13 cellular contexts compared by ENCODE assay signal in genomic region chr13:33612641-33613638, GRCh38.
DNase-seq lines count a peak whose midpoint lies in the region; ATAC-seq and FAIRE-seq lines count a peak whose summit lies in the region.
"Had no signal": no experiment of that assay in that cellular context is flagged by ENCODE, and none has a peak within 500 bp of the region (broad histone marks: within the 10 kb centered on the region; RNA-seq: fewer than 3 reads in every experiment).

No MANE protein-coding gene starts in this region.

- DNase-seq in stimulated activated naive CD4-positive, alpha-beta T cell treated with Interleukin-2 at 50 U/mL for 16 hours (lab: John Stamatoyannopoulos, UW), result peak; percentile 19
- DNase-seq in stimulated activated naive CD4-positive, alpha-beta T cell (lab: John Stamatoyannopoulos, UW), result no peak
- no peak for DNase-seq in activated CD8-positive, alpha-beta T cell treated with anti-CD3 and anti-CD28 coated beads, Interleukin-2, amount 10 ng/mL, durations not matched to agents 7 days and 5 days
- DNase-seq in DMS153 (lab: John Stamatoyannopoulos, UW) (no peak), HuH-7.5 (ENCODE audit: low spot score) (no peak), RCC 7860 (ENCODE audit: low spot score) (no peak)
- DNase-seq in naive thymus-derived CD8-positive, alpha-beta T cell, result no peak
- DNase-seq: DMS 273 treated with DMSO at 0.1 percent for 48 hours, MG63 had no signal

- ATAC-seq in HG02852 (IDR thresholded peaks at IDR 0.05; ENCODE audit: unreplicated experiment), result peak; percentile 70
- ATAC-seq in activated CD8-positive, alpha-beta T cell treated with anti-CD3 and anti-CD28 coated beads, Interleukin-2, amount 10 ng/mL, durations not matched to agents 7 days and 5 days, result peak; percentile 50
- ATAC-seq in naive thymus-derived CD8-positive, alpha-beta T cell, result no peak

- no peaks in the 10 kb centered on the region for H3K9me3 Mint-ChIP-seq in activated CD8-positive, alpha-beta T cell treated with anti-CD3 and anti-CD28 coated beads, Interleukin-2, amount 10 ng/mL, durations not matched to agents 7 days and 5 days (ENCODE audit: insufficient read depth)
- H3K9me3 Mint-ChIP-seq in naive thymus-derived CD8-positive, alpha-beta T cell, result peaks cover 0 to 3% (median 0%) of the 10 kb centered on the region in 9 donors

- POLR2A ChIA-PET in activated CD8-positive, alpha-beta T cell treated with anti-CD3 and anti-CD28 coated beads, Interleukin-2, amount 10 ng/mL, durations not matched to agents 7 days and 5 days (lab: Charles Lee), result interaction anchor here (0.6 to 1.6 kb wide), 3 partner anchors 24 to 1674 kb away, joined by 3 to 7 read pairs (median 3); no protein-coding TSS in a partner anchor
- POLR2A ChIA-PET in naive thymus-derived CD8-positive, alpha-beta T cell (lab: Charles Lee), result interaction anchor here (1.0 kb wide), 1 partner anchor 69 kb away, joined by 3 read pairs; no protein-coding TSS in a partner anchor

- CTCF ChIA-PET in activated CD8-positive, alpha-beta T cell treated with anti-CD3 and anti-CD28 coated beads, Interleukin-2, amount 10 ng/mL, durations not matched to agents 7 days and 5 days (lab: Charles Lee), result interaction anchor here (0.8 to 1.8 kb wide), 3 partner anchors 16 to 70 kb away, joined by 3 to 5 read pairs (median 3); no protein-coding TSS in a partner anchor

- H3K36me3 Mint-ChIP-seq in activated CD8-positive, alpha-beta T cell treated with anti-CD3 and anti-CD28 coated beads, Interleukin-2, amount 10 ng/mL, durations not matched to agents 7 days and 5 days (ENCODE audit: low read depth), result no peaks in the 10 kb centered on the region
- no peaks in the 10 kb centered on the region for H3K36me3 Mint-ChIP-seq in naive thymus-derived CD8-positive, alpha-beta T cell

- peaks cover 2% of the 10 kb centered on the region for H3K27me3 Mint-ChIP-seq in activated CD8-positive, alpha-beta T cell treated with anti-CD3 and anti-CD28 coated beads, Interleukin-2, amount 10 ng/mL, durations not matched to agents 7 days and 5 days (ENCODE audit: low read depth)
- peaks cover 9 to 40% (median 14%) of the 10 kb centered on the region in 5 donors for H3K27me3 Mint-ChIP-seq in naive thymus-derived CD8-positive, alpha-beta T cell

- peak overlapping the region; percentile 7 for H3K27ac Mint-ChIP-seq in activated CD8-positive, alpha-beta T cell treated with anti-CD3 and anti-CD28 coated beads, Interleukin-2, amount 10 ng/mL, durations not matched to agents 7 days and 5 days
- H3K27ac Mint-ChIP-seq in naive thymus-derived CD8-positive, alpha-beta T cell, result peak overlapping the region in 1 of 10 donors; percentile 25

- no peak for FAIRE-seq in RCC 7860 (lab: Jason Lieb, UNC)
- FAIRE-seq: endometrium, H54, keratinocyte had no signal

- H3K4me3 Mint-ChIP-seq in activated CD8-positive, alpha-beta T cell treated with anti-CD3 and anti-CD28 coated beads, Interleukin-2, amount 10 ng/mL, durations not matched to agents 7 days and 5 days, result no peak overlapping the region
- H3K4me3 Mint-ChIP-seq in naive thymus-derived CD8-positive, alpha-beta T cell, result no peak overlapping the region

- peaks cover 38% of the 10 kb centered on the region for H3K4me1 Mint-ChIP-seq in activated CD8-positive, alpha-beta T cell treated with anti-CD3 and anti-CD28 coated beads, Interleukin-2, amount 10 ng/mL, durations not matched to agents 7 days and 5 days (ENCODE audit: low read depth)
- peaks cover 8 to 12% (median 11%) of the 10 kb centered on the region in 4 donors for H3K4me1 Mint-ChIP-seq in naive thymus-derived CD8-positive, alpha-beta T cell

Comparison
In these comparisons a context has a peak if more than half of its experiments do, and no peak if none do; other contexts are left out.
1. ATAC-seq: peak in HG02852 (single experiment) and activated CD8-positive, alpha-beta T cell treated with anti-CD3 and anti-CD28 coated beads, Interleukin-2, amount 10 ng/mL, durations not matched to agents 7 days and 5 days (single experiment); none in naive thymus-derived CD8-positive, alpha-beta T cell (0 of 2).